In the genomic region with DNA sequence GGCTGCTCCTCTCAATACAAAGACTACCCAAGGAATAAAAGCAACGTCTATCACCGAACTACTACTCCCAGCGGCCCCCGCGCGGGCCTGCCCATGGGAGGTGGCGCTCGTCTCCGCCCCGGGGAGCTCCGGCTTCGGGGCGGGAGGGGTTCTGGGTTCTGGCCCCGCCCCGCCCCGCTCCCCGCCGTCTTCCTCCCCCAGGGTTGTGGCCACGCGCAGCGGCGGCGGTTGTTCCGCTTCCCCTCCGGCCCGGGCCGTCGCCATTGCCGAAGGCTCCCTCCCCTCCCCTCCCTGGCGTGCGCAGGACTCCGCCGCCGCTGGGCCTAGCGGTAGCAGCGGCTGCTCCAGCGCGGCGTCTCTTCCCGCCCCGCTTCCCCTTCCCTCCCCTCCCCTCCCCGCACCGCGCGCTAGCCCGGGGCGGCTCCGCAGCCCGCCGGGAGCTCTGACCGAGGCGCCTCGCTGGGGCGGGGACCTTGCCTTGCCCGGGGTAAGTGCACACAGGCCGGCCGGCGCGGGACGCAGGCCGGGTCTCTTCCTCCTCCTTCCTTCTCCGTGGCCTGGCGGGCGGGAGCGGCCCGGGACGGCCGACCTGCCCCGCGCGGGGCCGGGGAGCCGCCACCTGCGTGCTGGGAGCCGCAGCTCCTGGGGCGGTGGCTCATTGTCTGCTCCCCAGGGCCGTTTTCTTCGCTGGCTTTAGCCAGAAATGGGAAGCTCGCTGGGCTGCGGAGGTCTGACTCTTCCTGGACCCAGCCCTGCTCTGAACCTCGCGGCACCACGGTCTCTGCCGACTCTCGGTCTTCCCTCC, we compare ENCODE assay signal across 8 cellular contexts. TPM values are rescaled to one million over a fixed set of nuclear protein-coding genes. Genes with fewer than 3 reads are reported as not detected.
A peak's percentile ranks its signal among the peaks of the same experiment; 100 is the strongest.
DNase-seq lines count a peak whose midpoint lies in the region; ATAC-seq, FAIRE-seq and TF ChIP-seq lines count a peak whose summit lies in the region.

Gene PAK2 (plus strand): TSS at position 187 of the 805 bp plus-strand sequence. CDS start 42,790 bp downstream, outside the sequence.

- H3K79me2 ChIP-seq in astrocyte (ENCODE audit: insufficient read depth, low read length): peaks cover 52% of the 10 kb centered on the region

- ATAC-seq in GM18511 (IDR thresholded peaks at IDR 0.05; ENCODE audit: unreplicated experiment) (peak; percentile 95), HG02981 (IDR thresholded peaks at IDR 0.05; ENCODE audit: unreplicated experiment) (peak; percentile 88), right cardiac atrium (peak; percentile 98 to 99)

- H4K20me1 ChIP-seq in astrocyte (ENCODE audit: insufficient read depth, low read length): peaks cover 41% of the 10 kb centered on the region

- no peak for FAIRE-seq in astrocyte (lab: Jason Lieb, UNC)

- H3K4me1 ChIP-seq in astrocyte (ENCODE audit: insufficient read depth, low read length) (peaks cover 8% of the 10 kb centered on the region), right cardiac atrium (ENCODE audit: control insufficient read depth, insufficient read depth, low read length) (no peaks in the 10 kb centered on the region), urinary bladder (ENCODE audit: insufficient read depth) (no peaks in the 10 kb centered on the region)

- intact Hi-C loops in right cardiac atrium (cut with DNase I): no loop called here

- H3K4me3 ChIP-seq in astrocyte (ENCODE audit: insufficient read depth, low read depth, low read length) (peak within 1 kb of the TSS; percentile 98), right cardiac atrium (ENCODE audit: low read length) (peak within 1 kb of the TSS; percentile 87), urinary bladder (ENCODE audit: low read depth, low read length) (peak within 1 kb of the TSS; percentile 72)

- peak within 1 kb of the TSS; percentile 83 for H3K4me2 ChIP-seq in astrocyte (ENCODE audit: low read length)

- H3K9me3 Mint-ChIP-seq in astrocyte (ENCODE audit: unreplicated experiment): no peaks in the 10 kb centered on the region

- H3K36me3 Mint-ChIP-seq in astrocyte (ENCODE audit: low read depth, unreplicated experiment): peaks cover 7% of the 10 kb centered on the region

- no peaks in the 10 kb centered on the region for H3K27me3 Mint-ChIP-seq in astrocyte (ENCODE audit: low read depth, unreplicated experiment)

- under 1% methylated on average over 85 of the region's 85 CpGs for WGBS in right cardiac atrium
- under 1% methylated on average over 85 of the region's 85 CpGs for WGBS in urinary bladder

- peak within 1 kb of the TSS; percentile 98 for H3K9ac ChIP-seq in astrocyte (ENCODE audit: low read length)

- no peaks in the 10 kb centered on the region for H3K9me3 ChIP-seq in astrocyte (ENCODE audit: insufficient read depth, low read depth, low read length)
- H3K9me3 ChIP-seq in right cardiac atrium (ENCODE audit: control insufficient read depth, low read length): no peaks in the 10 kb centered on the region

- H3K27ac ChIP-seq in astrocyte (ENCODE audit: low read depth, low read length) (peak within 1 kb of the TSS; percentile 95), right cardiac atrium (ENCODE audit: low read length) (peak within 1 kb of the TSS; percentile 82), urinary bladder (ENCODE audit: low read depth) (peak within 1 kb of the TSS; percentile 79)

- no peak for TF ChIP-seq CTCF in astrocyte (IDR thresholded peaks at IDR 0.05; ENCODE audit: insufficient read depth, low read depth, low read length)

- H3K36me3 ChIP-seq in astrocyte (ENCODE audit: insufficient read depth, low read length) (no peaks in the 10 kb centered on the region), urinary bladder (ENCODE audit: insufficient read depth) (no peaks in the 10 kb centered on the region)

- H3K27ac Mint-ChIP-seq in astrocyte (ENCODE audit: unreplicated experiment): peak within 1 kb of the TSS; percentile 99

- H2AFZ ChIP-seq in astrocyte (ENCODE audit: low read depth, low read length): peak within 1 kb of the TSS; percentile 59

- DNase-seq in NCI-H2081 treated with DMSO at 0.1 percent for 48 hours (lab: John Stamatoyannopoulos, UW) (peak; percentile 77), T-helper 9 cell (peak; percentile 89), astrocyte (ENCODE audit: low read depth) (peak; percentile 61), right cardiac atrium (peak; percentile 93 to 97 (median 97)), pulmonary artery endothelial cell (ENCODE audit: low read depth, low spot score) (peak; percentile 48)

- peak within 1 kb of the TSS; percentile 100 for H3K4me3 Mint-ChIP-seq in astrocyte (ENCODE audit: unreplicated experiment)

- H3K27me3 ChIP-seq in astrocyte (ENCODE audit: insufficient read depth, low read length) (no peaks in the 10 kb centered on the region), right cardiac atrium (ENCODE audit: control insufficient read depth, insufficient read depth) (no peaks in the 10 kb centered on the region)

- H3K4me1 Mint-ChIP-seq in astrocyte (ENCODE audit: low read depth, unreplicated experiment): peaks cover 3% of the 10 kb centered on the region

RNA-seq across cellular contexts. Expression of gene PAK2, which starts in this region (rescaled TPM):
- total RNA-seq in astrocyte (112 and 124 TPM in 2 replicates), right cardiac atrium (10 to 100 TPM; 47.0 to 84.2 (median 54.0) TPM), pulmonary artery endothelial cell (47.8 and 70.9 TPM in 2 replicates), urinary bladder (43.1 TPM)
- polyA plus RNA-seq in right cardiac atrium (21.8 TPM), urinary bladder (27.1 TPM)

Comparison
In these comparisons a context has a peak if more than half of its experiments do, and no peak if none do; other contexts are left out.
1. Peak in every context shown above with its lines: DNase-seq, ATAC-seq, H3K4me3 ChIP-seq and H3K27ac ChIP-seq.